8 cellular contexts compared by ENCODE assay signal in genomic region chr18:25349131-25349925, GRCh38. TPM values are rescaled to one million over a fixed set of nuclear protein-coding genes. Genes with fewer than 3 reads are reported as not detected.
DNase-seq lines count a peak whose midpoint lies in the region; ATAC-seq lines count a peak whose summit lies in the region.

No MANE protein-coding gene starts in this region.

- H3K9me3 Mint-ChIP-seq in activated CD8-positive, alpha-beta memory T cell treated with anti-CD3 and anti-CD28 coated beads, Interleukin-2, amount 10 ng/mL, durations not matched to agents 7 days and 5 days (ENCODE audit: low read depth) = no peaks in the 10 kb centered on the region

- peak overlapping the region; percentile 24 for H3K4me3 Mint-ChIP-seq in activated CD8-positive, alpha-beta memory T cell treated with anti-CD3 and anti-CD28 coated beads, Interleukin-2, amount 10 ng/mL, durations not matched to agents 7 days and 5 days

- H3K4me1 Mint-ChIP-seq in activated CD8-positive, alpha-beta memory T cell treated with anti-CD3 and anti-CD28 coated beads, Interleukin-2, amount 10 ng/mL, durations not matched to agents 7 days and 5 days = peaks cover 14% of the 10 kb centered on the region

- ATAC-seq in activated CD8-positive, alpha-beta memory T cell treated with anti-CD3 and anti-CD28 coated beads, Interleukin-2, amount 10 ng/mL, durations not matched to agents 7 days and 5 days = no peak
- ATAC-seq in HG03520 (IDR thresholded peaks at IDR 0.05; ENCODE audit: unreplicated experiment) (no peak), HG02610 (IDR thresholded peaks at IDR 0.05; ENCODE audit: unreplicated experiment) (no peak)

- CTCF ChIA-PET in activated CD8-positive, alpha-beta memory T cell treated with anti-CD3 and anti-CD28 coated beads, Interleukin-2, amount 10 ng/mL, durations not matched to agents 7 days and 5 days (lab: Charles Lee) = no interaction called here

- DNase-seq in NCI-H2227 (lab: John Stamatoyannopoulos, UW; ENCODE audit: unreplicated experiment) (peak; percentile 61), NCI-H2227 treated with DMSO at 0.1 percent for 48 hours (lab: John Stamatoyannopoulos, UW) (no peak), glomerular visceral epithelial cell (ENCODE audit: extremely low spot score) (peak; percentile 11), non-pigmented ciliary epithelial cell (ENCODE audit: low read depth) (peak; percentile 18)
- no peak for DNase-seq in activated CD8-positive, alpha-beta memory T cell treated with anti-CD3 and anti-CD28 coated beads, Interleukin-2, amount 10 ng/mL, durations not matched to agents 7 days and 5 days
- no peak for DNase-seq in stimulated activated naive CD4-positive, alpha-beta T cell (lab: John Stamatoyannopoulos, UW)

- peaks cover 4% of the 10 kb centered on the region for H3K36me3 Mint-ChIP-seq in activated CD8-positive, alpha-beta memory T cell treated with anti-CD3 and anti-CD28 coated beads, Interleukin-2, amount 10 ng/mL, durations not matched to agents 7 days and 5 days

- peaks cover 84% of the 10 kb centered on the region for H3K27me3 Mint-ChIP-seq in activated CD8-positive, alpha-beta memory T cell treated with anti-CD3 and anti-CD28 coated beads, Interleukin-2, amount 10 ng/mL, durations not matched to agents 7 days and 5 days

- no peak overlapping the region for H3K27ac Mint-ChIP-seq in activated CD8-positive, alpha-beta memory T cell treated with anti-CD3 and anti-CD28 coated beads, Interleukin-2, amount 10 ng/mL, durations not matched to agents 7 days and 5 days

RNA-seq across cellular contexts. Expression of gene ZNF521, which starts 2.6 kb away (rescaled TPM):
- total RNA-seq in activated CD8-positive, alpha-beta memory T cell treated with anti-CD3 and anti-CD28 coated beads, Interleukin-2, amount 10 ng/mL, durations not matched to agents 7 days and 5 days = not detected

Comparison
In these comparisons a context has a peak if more than half of its experiments do, and no peak if none do; other contexts are left out.
1. DNase-seq: peak in NCI-H2227 (single experiment), glomerular visceral epithelial cell (single experiment) and non-pigmented ciliary epithelial cell (single experiment); none in NCI-H2227 treated with DMSO at 0.1 percent for 48 hours (single experiment), activated CD8-positive, alpha-beta memory T cell treated with anti-CD3 and anti-CD28 coated beads, Interleukin-2, amount 10 ng/mL, durations not matched to agents 7 days and 5 days (single experiment) and stimulated activated naive CD4-positive, alpha-beta T cell (0 of 6).